In the genomic region with DNA sequence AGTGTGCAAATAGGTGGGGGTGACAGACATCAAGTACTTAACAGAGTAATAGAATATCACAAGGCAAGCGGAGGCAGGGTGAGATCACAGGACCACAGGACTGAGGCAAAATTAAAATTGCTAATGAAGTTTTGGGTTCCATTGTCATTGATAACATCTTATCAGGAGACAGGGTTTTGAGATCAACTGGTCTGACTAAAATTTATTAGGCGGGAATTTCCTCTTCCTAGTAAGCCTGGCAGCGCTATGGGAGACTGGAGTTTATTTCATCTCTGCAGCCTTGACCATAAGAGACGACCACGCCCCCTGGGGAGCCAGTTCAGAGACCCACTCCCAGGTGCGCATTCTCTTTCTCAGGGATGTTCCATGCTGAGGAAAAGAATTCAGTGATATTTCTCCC, we compare ENCODE assay signal across 10 cellular contexts. TPM values are rescaled to one million over a fixed set of nuclear protein-coding genes. Genes with fewer than 3 reads are reported as not detected.
DNase-seq lines count a peak whose midpoint lies in the region; ATAC-seq and TF ChIP-seq lines count a peak whose summit lies in the region.
"Not testable (repeated sequence)": the region's sequence is repeated elsewhere in the genome, so short reads cannot be mapped to it uniquely, and the experiment has no call there.
"Had no signal": no experiment of that assay in that cellular context is flagged by ENCODE, and none has a peak within 500 bp of the region (broad histone marks: within the 10 kb centered on the region; RNA-seq: fewer than 3 reads in every experiment).

No MANE protein-coding gene starts in this region.

- not testable (repeated sequence) for H4K20me1 ChIP-seq in GM23338 (replicated peaks; ENCODE audit: insufficient read depth)

- H3K4me3 ChIP-seq in GM23338 (peak overlapping the region; percentile 18), iPS-18a (ENCODE audit: low read length) (peak overlapping the region; percentile 14)
- H3K4me3 ChIP-seq in NT2/D1 (ENCODE audit: insufficient read length, low read depth) = not testable (repeated sequence)

- peak overlapping the region; percentile 72 for H3K4me2 ChIP-seq in GM23338

- H3K79me2 ChIP-seq in GM23338 (replicated peaks; ENCODE audit: insufficient read depth) = not testable (repeated sequence)

- DNase-seq in GM23338 (ENCODE audit: low spot score) (peak; percentile 62), NT2/D1 (ENCODE audit: low read depth, low spot score) (peak; percentile 11)
- DNase-seq in activated CD4-positive, alpha-beta memory T cell treated with anti-CD3 and anti-CD28 coated beads for 36 hours; central memory CD8-positive, alpha-beta T cell (ENCODE audit: low spot score in 2 of 2); natural killer cell: not testable (repeated sequence)

- not testable (repeated sequence) for H3K9me3 ChIP-seq in NT2/D1 (ENCODE audit: insufficient read depth, low read length); iPS-18a (ENCODE audit: control insufficient read depth, low read depth, low read length)

- H2AFZ ChIP-seq in GM23338 = not testable (repeated sequence)

- not testable (repeated sequence) for TF ChIP-seq CTCF in GM23338 (conservative IDR thresholded peaks at IDR 0.05; ENCODE audit: low read depth in 2 of 2); natural killer cell (IDR thresholded peaks at IDR 0.05)

- intact Hi-C loops in activated CD4-positive, alpha-beta memory T cell treated with anti-CD3 and anti-CD28 coated beads for 36 hours (cut with micrococcal nuclease); natural killer cell (cut with micrococcal nuclease): not testable (repeated sequence)

- H3K36me3 ChIP-seq in GM23338 (ENCODE audit: insufficient read depth); NT2/D1 (ENCODE audit: insufficient read depth, insufficient read length, low read length); iPS-18a (ENCODE audit: control insufficient read depth, low read depth, low read length): not testable (repeated sequence)

- H3F3A ChIP-seq in GM23338 (replicated peaks; ENCODE audit: low read depth) = not testable (repeated sequence)

- H3K9ac ChIP-seq in NT2/D1 (ENCODE audit: insufficient read length, low read depth); iPS-18a (ENCODE audit: low read length): not testable (repeated sequence)

- POLR2A ChIA-PET in activated CD4-positive, alpha-beta memory T cell treated with anti-CD3 and anti-CD28 coated beads for 36 hours (lab: Charles Lee) = not testable (repeated sequence)

- not testable (repeated sequence) for H3K9me3 Mint-ChIP-seq in GM23338
- peaks cover 23% of the 10 kb centered on the region for H3K9me3 Mint-ChIP-seq in activated CD4-positive, alpha-beta memory T cell treated with anti-CD3 and anti-CD28 coated beads for 36 hours
- H3K9me3 Mint-ChIP-seq in activated T-helper 17 cell treated with anti-CD3 and anti-CD28 coated beads, Interleukin-2, amount 50 U/mL, for 72 hours = peaks cover 17% of the 10 kb centered on the region
- H3K9me3 Mint-ChIP-seq in central memory CD8-positive, alpha-beta T cell = peaks cover 35% of the 10 kb centered on the region
- H3K9me3 Mint-ChIP-seq in natural killer cell = peaks cover 15 to 26% of the 10 kb centered on the region in 2 donors

- not testable (repeated sequence) for H3K9me2 ChIP-seq in GM23338 (ENCODE audit: insufficient read depth)

- H3K4me1 ChIP-seq in GM23338 (ENCODE audit: insufficient read depth) (peaks cover 26% of the 10 kb centered on the region), iPS-18a (ENCODE audit: control insufficient read depth, low read depth, low read length) (peaks cover 18% of the 10 kb centered on the region)
- H3K4me1 ChIP-seq in NT2/D1 (ENCODE audit: insufficient read depth, insufficient read length) = not testable (repeated sequence)

- H3K27ac Mint-ChIP-seq in GM23338 = peak overlapping the region; percentile 75
- H3K27ac Mint-ChIP-seq in activated CD4-positive, alpha-beta memory T cell treated with anti-CD3 and anti-CD28 coated beads for 36 hours = peak overlapping the region; percentile 29
- H3K27ac Mint-ChIP-seq in activated T-helper 17 cell treated with anti-CD3 and anti-CD28 coated beads, Interleukin-2, amount 50 U/mL, for 72 hours = peak overlapping the region; percentile 12
- H3K27ac Mint-ChIP-seq in central memory CD8-positive, alpha-beta T cell (ENCODE audit: low read depth) = peak overlapping the region; percentile 82
- peak overlapping the region; percentile 79 to 83 for H3K27ac Mint-ChIP-seq in natural killer cell

- CTCF ChIA-PET in activated CD4-positive, alpha-beta memory T cell treated with anti-CD3 and anti-CD28 coated beads for 36 hours (lab: Charles Lee) = not testable (repeated sequence)

- not testable (repeated sequence) for H3K27me3 Mint-ChIP-seq in GM23338 (ENCODE audit: insufficient read depth, low read depth, poor library complexity); activated CD4-positive, alpha-beta memory T cell treated with anti-CD3 and anti-CD28 coated beads for 36 hours; activated T-helper 17 cell treated with anti-CD3 and anti-CD28 coated beads, Interleukin-2, amount 50 U/mL, for 72 hours; central memory CD8-positive, alpha-beta T cell; natural killer cell (ENCODE audit: low read depth in 2 of 2)

- H3K4me1 Mint-ChIP-seq in GM23338 (peaks cover 29% of the 10 kb centered on the region), natural killer cell (peaks cover 31 to 35% of the 10 kb centered on the region in 2 donors)
- H3K4me1 Mint-ChIP-seq in activated CD4-positive, alpha-beta memory T cell treated with anti-CD3 and anti-CD28 coated beads for 36 hours (ENCODE audit: low read depth) = peaks cover 52% of the 10 kb centered on the region
- H3K4me1 Mint-ChIP-seq in activated T-helper 17 cell treated with anti-CD3 and anti-CD28 coated beads, Interleukin-2, amount 50 U/mL, for 72 hours = peaks cover 30% of the 10 kb centered on the region
- peaks cover 45% of the 10 kb centered on the region for H3K4me1 Mint-ChIP-seq in central memory CD8-positive, alpha-beta T cell

- not testable (repeated sequence) for H3K36me3 Mint-ChIP-seq in GM23338 (ENCODE audit: low read depth)
- peaks cover 42% of the 10 kb centered on the region for H3K36me3 Mint-ChIP-seq in activated CD4-positive, alpha-beta memory T cell treated with anti-CD3 and anti-CD28 coated beads for 36 hours
- peaks cover 44% of the 10 kb centered on the region for H3K36me3 Mint-ChIP-seq in activated T-helper 17 cell treated with anti-CD3 and anti-CD28 coated beads, Interleukin-2, amount 50 U/mL, for 72 hours (ENCODE audit: low read depth)
- peaks cover 32% of the 10 kb centered on the region for H3K36me3 Mint-ChIP-seq in central memory CD8-positive, alpha-beta T cell (ENCODE audit: insufficient read depth)
- H3K36me3 Mint-ChIP-seq in natural killer cell = peaks cover 74% of the 10 kb centered on the region

- peak overlapping the region; percentile 53 for H3K4me3 Mint-ChIP-seq in GM23338
- H3K4me3 Mint-ChIP-seq in activated CD4-positive, alpha-beta memory T cell treated with anti-CD3 and anti-CD28 coated beads for 36 hours; natural killer cell: not testable (repeated sequence)
- H3K4me3 Mint-ChIP-seq in activated T-helper 17 cell treated with anti-CD3 and anti-CD28 coated beads, Interleukin-2, amount 50 U/mL, for 72 hours = peak overlapping the region; percentile 93
- peak overlapping the region; percentile 99 for H3K4me3 Mint-ChIP-seq in central memory CD8-positive, alpha-beta T cell

- ATAC-seq in GM23338 = peak; percentile 48
- ATAC-seq in activated T-helper 17 cell treated with anti-CD3 and anti-CD28 coated beads, Interleukin-2, amount 50 U/mL, for 72 hours (replicated peaks); central memory CD8-positive, alpha-beta T cell (replicated peaks; ENCODE audit: extremely low read depth, poor library complexity, severe bottlenecking); natural killer cell: not testable (repeated sequence)

- peak overlapping the region; percentile 64 for H3K27ac ChIP-seq in GM23338 (ENCODE audit: low read depth)
- not testable (repeated sequence) for H3K27ac ChIP-seq in iPS-18a (ENCODE audit: low read length)

- not testable (repeated sequence) for H3K27me3 ChIP-seq in GM23338 (ENCODE audit: insufficient read depth); NT2/D1 (ENCODE audit: insufficient read depth, insufficient read length); iPS-18a (ENCODE audit: control insufficient read depth, insufficient read depth, low read length)

TF ChIP-seq in GM23338, 12 proteins besides CTCF, POLR2A, EP300 and RAD21:
- peak; percentile 53; the same call in 1 of the 2 replicates for TF ChIP-seq NANOG (IDR thresholded peaks at IDR 0.05; ENCODE audit: borderline replicate concordance)

RNA-seq across cellular contexts. Expression of a gene that starts 8.3 kb away (rescaled TPM):
- total RNA-seq in GM23338 (2014; rRNA removed; shearing (Covaris generic)) = not detected in 2 replicates
- not detected in 2 replicates for polyA plus RNA-seq in GM23338 (2016; fragmentation: Nextera tagmentation; extraction: Ambion mirVana)
- 10 to 100 TPM; 42.5 to 44.1 TPM for total RNA-seq in activated CD4-positive, alpha-beta memory T cell treated with anti-CD3 and anti-CD28 coated beads for 36 hours
- 10 to 100 TPM; 39.7 to 43.1 TPM for total RNA-seq in activated T-helper 17 cell treated with anti-CD3 and anti-CD28 coated beads, Interleukin-2, amount 50 U/mL, for 72 hours
- 100 to 1,000 TPM in 1 of 3 donors, 10 to 100 TPM in 2; 66.3 to 100 (median 67.6) TPM for total RNA-seq in natural killer cell
- total RNA-seq: A673, NCI-H460 had no signal
- polyA plus RNA-seq: K562 had no signal

RNA-seq across cellular contexts. Expression of a gene that starts 44.3 kb away (rescaled TPM):
- not detected in 2 replicates for total RNA-seq in GM23338 (2014; rRNA removed; shearing (Covaris generic))
- 0.19 TPM in 1 of 2 replicates, not detected in the other for polyA plus RNA-seq in GM23338 (2016; fragmentation: Nextera tagmentation; extraction: Ambion mirVana)
- total RNA-seq in activated CD4-positive, alpha-beta memory T cell treated with anti-CD3 and anti-CD28 coated beads for 36 hours = 100 to 1,000 TPM; 128 to 140 TPM
- 100 to 1,000 TPM; 102 to 193 TPM for total RNA-seq in activated T-helper 17 cell treated with anti-CD3 and anti-CD28 coated beads, Interleukin-2, amount 50 U/mL, for 72 hours
- total RNA-seq in natural killer cell = 100 to 1,000 TPM; 105 to 215 (median 124) TPM
- total RNA-seq: A673, NCI-H460 had no signal
- polyA plus RNA-seq: K562 had no signal

Comparison
In these comparisons a context has a peak if more than half of its experiments do, and no peak if none do; other contexts are left out.
1. H3K27ac Mint-ChIP-seq: peak in every context shown above with its lines; median percentile 82 in central memory CD8-positive, alpha-beta T cell; 81 in natural killer cell; 75 in GM23338; 29 in activated CD4-positive, alpha-beta memory T cell treated with anti-CD3 and anti-CD28 coated beads for 36 hours; 12 in activated T-helper 17 cell treated with anti-CD3 and anti-CD28 coated beads, Interleukin-2, amount 50 U/mL, for 72 hours.
2. RNA of a gene that starts 8.3 kb away (total RNA-seq): 66.3 to 100 TPM in natural killer cell, 42.5 to 44.1 TPM in activated CD4-positive, alpha-beta memory T cell treated with anti-CD3 and anti-CD28 coated beads for 36 hours and 39.7 to 43.1 TPM in activated T-helper 17 cell treated with anti-CD3 and anti-CD28 coated beads, Interleukin-2, amount 50 U/mL, for 72 hours; not detected in GM23338; every median in the first group is over 10 times any median in the second.
3. RNA of a gene that starts 44.3 kb away (total RNA-seq): 102 to 193 TPM in activated T-helper 17 cell treated with anti-CD3 and anti-CD28 coated beads, Interleukin-2, amount 50 U/mL, for 72 hours, 128 to 140 TPM in activated CD4-positive, alpha-beta memory T cell treated with anti-CD3 and anti-CD28 coated beads for 36 hours and 105 to 215 TPM in natural killer cell; not detected in GM23338; every median in the first group is over 10 times any median in the second.